21 cellular contexts compared by ENCODE assay signal in the genomic region with DNA sequence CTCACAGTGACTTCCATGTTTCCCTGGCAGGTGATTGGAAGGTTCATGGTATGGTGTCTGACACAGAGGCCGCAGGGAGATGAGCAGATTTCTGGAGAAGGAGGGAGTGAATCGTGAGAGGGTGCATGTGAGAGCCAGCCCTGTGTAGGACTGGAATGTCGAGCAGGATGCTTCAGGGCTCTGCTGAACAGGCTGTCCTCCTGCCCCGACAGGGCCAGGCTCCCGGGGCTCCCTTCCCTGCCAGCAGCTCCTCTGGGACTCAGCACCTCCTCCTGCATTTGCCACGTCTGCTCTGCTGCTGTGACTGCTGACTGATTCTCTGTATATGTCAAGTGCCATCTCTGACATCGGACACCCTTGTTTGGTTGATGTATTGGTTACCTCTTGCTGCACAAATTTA. TPM values are rescaled to one million over a fixed set of nuclear protein-coding genes. Genes with fewer than 3 reads are reported as not detected.
"Had no signal": no experiment of that assay in that cellular context is flagged by ENCODE, and none has a peak within 500 bp of the region (broad histone marks: within the 10 kb centered on the region; RNA-seq: fewer than 3 reads in every experiment).

No MANE protein-coding gene starts in this region.

- DNase-seq: activated CD4-positive, alpha-beta memory T cell treated with anti-CD3 and anti-CD28 coated beads for 36 hours; activated CD4-positive, alpha-beta T cell treated with anti-CD3 and anti-CD28 coated beads for 1 hour; activated naive CD4-positive, alpha-beta T cell treated with anti-CD3 and anti-CD28 coated beads for 36 hours; body of pancreas; central memory CD4-positive, alpha-beta T cell; dorsolateral prefrontal cortex; lower lobe of right lung; nucleus accumbens; stimulated activated CD4-positive, alpha-beta T cell treated with anti-CD3 and anti-CD28 coated beads, Interleukin-12 subunit alpha, Interleukin-12 subunit beta, amount 100 ng/mL, for 4 hours; stimulated activated CD4-positive, alpha-beta T cell treated with anti-CD3 and anti-CD28 coated beads, Interleukin-1b, Interleukin-23, amount 100 ng/mL, for 48 hours; T-helper 17 cell; WERI-Rb-1 had no signal

- FAIRE-seq: colon had no signal

- H3K36me3 ChIP-seq: prostate gland, vagina, WERI-Rb-1 had no signal

- H3K4me1 ChIP-seq: prostate gland had no signal

- H3K4me1 Mint-ChIP-seq: activated T-helper 17 cell treated with anti-CD3 and anti-CD28 coated beads, Interleukin-2, amount 50 U/mL, for 72 hours had no signal

- H3K27ac Mint-ChIP-seq: activated CD4-positive, alpha-beta memory T cell treated with anti-CD3 and anti-CD28 coated beads for 36 hours; activated naive CD4-positive, alpha-beta T cell treated with anti-CD3 and anti-CD28 coated beads for 36 hours; activated T-helper 17 cell treated with anti-CD3 and anti-CD28 coated beads, Interleukin-2, amount 50 U/mL, for 72 hours; mesothelial cell of epicardium; natural killer cell treated with Interleukin-12 subunit alpha and Interleukin-12 subunit beta and Interleukin-15 and Interleukin-18, amount 100 ng/mL, for 72 hours; stimulated activated naive CD8-positive, alpha-beta T cell treated with anti-CD3 and anti-CD28 coated beads, Interleukin-15, Interleukin-2, amounts not matched to agents 100 ng/mL and 50 ng/mL, for 24 hours; T-helper 17 cell had no signal

- H3K27ac ChIP-seq: body of pancreas, dorsolateral prefrontal cortex, lower lobe of right lung, prostate gland, right atrium auricular region, tibial nerve, vagina, WERI-Rb-1 had no signal

- H3K9me3 ChIP-seq: body of pancreas, lower lobe of right lung, prostate gland, right atrium auricular region, tibial nerve, vagina had no signal

- H3K27me3 Mint-ChIP-seq: activated CD4-positive, alpha-beta memory T cell treated with anti-CD3 and anti-CD28 coated beads for 36 hours; activated T-helper 17 cell treated with anti-CD3 and anti-CD28 coated beads, Interleukin-2, amount 50 U/mL, for 72 hours; natural killer cell treated with Interleukin-12 subunit alpha and Interleukin-12 subunit beta and Interleukin-15 and Interleukin-18, amount 100 ng/mL, for 72 hours; stimulated activated naive CD8-positive, alpha-beta T cell treated with anti-CD3 and anti-CD28 coated beads, Interleukin-15, Interleukin-2, amounts not matched to agents 100 ng/mL and 50 ng/mL, for 24 hours; T-helper 17 cell had no signal

- H3K36me3 Mint-ChIP-seq: natural killer cell treated with Interleukin-12 subunit alpha and Interleukin-12 subunit beta and Interleukin-15 and Interleukin-18, amount 100 ng/mL, for 72 hours had no signal

- H3K4me3 ChIP-seq: body of pancreas, dorsolateral prefrontal cortex, lower lobe of right lung, prostate gland, right atrium auricular region, tibial nerve, vagina had no signal

- H3K27me3 ChIP-seq: body of pancreas, dorsolateral prefrontal cortex, right atrium auricular region, tibial nerve, vagina had no signal

- H3K4me3 Mint-ChIP-seq: activated CD4-positive, alpha-beta memory T cell treated with anti-CD3 and anti-CD28 coated beads for 36 hours; activated naive CD4-positive, alpha-beta T cell treated with anti-CD3 and anti-CD28 coated beads for 36 hours; activated T-helper 17 cell treated with anti-CD3 and anti-CD28 coated beads, Interleukin-2, amount 50 U/mL, for 72 hours; mesothelial cell of epicardium; natural killer cell treated with Interleukin-12 subunit alpha and Interleukin-12 subunit beta and Interleukin-15 and Interleukin-18, amount 100 ng/mL, for 72 hours; stimulated activated naive CD8-positive, alpha-beta T cell treated with anti-CD3 and anti-CD28 coated beads, Interleukin-15, Interleukin-2, amounts not matched to agents 100 ng/mL and 50 ng/mL, for 24 hours; T-helper 17 cell had no signal

- H3K9me3 Mint-ChIP-seq: activated CD4-positive, alpha-beta memory T cell treated with anti-CD3 and anti-CD28 coated beads for 36 hours; activated naive CD4-positive, alpha-beta T cell treated with anti-CD3 and anti-CD28 coated beads for 36 hours; activated T-helper 17 cell treated with anti-CD3 and anti-CD28 coated beads, Interleukin-2, amount 50 U/mL, for 72 hours; mesothelial cell of epicardium; natural killer cell treated with Interleukin-12 subunit alpha and Interleukin-12 subunit beta and Interleukin-15 and Interleukin-18, amount 100 ng/mL, for 72 hours; stimulated activated naive CD8-positive, alpha-beta T cell treated with anti-CD3 and anti-CD28 coated beads, Interleukin-15, Interleukin-2, amounts not matched to agents 100 ng/mL and 50 ng/mL, for 24 hours had no signal

RNA-seq across cellular contexts. Expression of a gene that starts 38.5 kb away (rescaled TPM):
- total RNA-seq: activated CD4-positive, alpha-beta memory T cell treated with anti-CD3 and anti-CD28 coated beads for 36 hours; activated naive CD4-positive, alpha-beta T cell treated with anti-CD3 and anti-CD28 coated beads for 36 hours; activated T-helper 17 cell treated with anti-CD3 and anti-CD28 coated beads, Interleukin-2, amount 50 U/mL, for 72 hours; mesothelial cell of epicardium; natural killer cell treated with Interleukin-12 subunit alpha and Interleukin-12 subunit beta and Interleukin-15 and Interleukin-18, amount 100 ng/mL, for 72 hours; T-helper 17 cell had no signal
